Comparison of ENCODE assay signal across 24 cellular contexts in the genomic region with DNA sequence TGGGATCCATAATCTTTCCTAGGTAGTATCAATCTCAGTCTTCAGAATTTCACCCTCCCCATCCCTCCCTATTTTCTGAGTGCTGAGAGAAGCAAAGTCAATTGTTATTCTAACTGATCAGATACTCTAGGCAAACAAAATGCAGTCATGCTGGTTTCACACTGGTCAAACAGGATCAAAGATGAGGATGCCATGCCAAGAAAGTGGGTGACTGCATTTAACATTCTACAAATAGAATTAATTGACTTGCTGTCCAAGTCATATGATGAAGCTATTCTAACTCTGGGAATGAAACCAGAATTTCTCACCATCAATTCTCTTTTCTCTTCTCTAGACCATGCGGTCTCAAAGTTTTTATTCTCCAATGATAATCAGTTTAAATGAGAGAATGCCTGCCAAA.
DNase-seq lines count a peak whose midpoint lies in the region; FAIRE-seq and TF ChIP-seq lines count a peak whose summit lies in the region.
"Had no signal": no experiment of that assay in that cellular context is flagged by ENCODE, and none has a peak within 500 bp of the region (broad histone marks: within the 10 kb centered on the region; RNA-seq: fewer than 3 reads in every experiment).

No MANE protein-coding gene starts in this region.

- no peak overlapping the region for H3K4me3 ChIP-seq in stomach
- H3K4me3 ChIP-seq in sigmoid colon: no peak overlapping the region
- H3K4me3 ChIP-seq: tibial artery had no signal

- no peak for TF ChIP-seq EP300 in stomach (IDR thresholded peaks at IDR 0.05)
- TF ChIP-seq EP300 in sigmoid colon (IDR thresholded peaks at IDR 0.05): no peak

- H3K9me3 ChIP-seq in stomach (no peaks in the 10 kb centered on the region), sigmoid colon (no peaks in the 10 kb centered on the region)
- H3K9me3 ChIP-seq: tibial artery had no signal

- H3K36me3 ChIP-seq in stomach: no peaks in the 10 kb centered on the region
- no peaks in the 10 kb centered on the region for H3K36me3 ChIP-seq in sigmoid colon
- H3K36me3 ChIP-seq: tibial artery had no signal

- 45 to 68% (median 57%) methylated on average over 1 of the region's 1 CpG for WGBS in stomach, 5 donors
- WGBS in sigmoid colon, 2 donors: 73 to 92% methylated on average over 1 of the region's 1 CpG

- TF ChIP-seq CTCF in stomach (IDR thresholded peaks at IDR 0.05): no peak
- no peak for TF ChIP-seq CTCF in sigmoid colon (IDR thresholded peaks at IDR 0.05)

- in situ Hi-C loops in ACHN (cut with HindIII; ENCODE audit: low pct_ligation_motif_present, low pct_unique_long_range_greater_than_20kb, low sequenced_read_pairs): no loop called here

- H3K27me3 ChIP-seq in stomach (no peaks in the 10 kb centered on the region), sigmoid colon (no peaks in the 10 kb centered on the region)
- H3K27me3 ChIP-seq: dorsolateral prefrontal cortex, tibial artery had no signal

- peak; percentile 27 for FAIRE-seq in islet of Langerhans (lab: Jason Lieb, UNC)
- FAIRE-seq: H1, RCC 7860 had no signal

- H3K27ac ChIP-seq in stomach: no peak overlapping the region
- H3K27ac ChIP-seq in sigmoid colon: no peak overlapping the region
- H3K27ac ChIP-seq: epithelial cell of prostate, tibial artery had no signal

- intact Hi-C loops in stomach (cut with DNase I; ENCODE audit: low total_unique reads) (no loop called here), sigmoid colon (cut with DNase I) (no loop called here)

- DNase-seq in NCI-H446 (lab: John Stamatoyannopoulos, UW) (peak; percentile 82 to 90), astrocyte of the hippocampus (ENCODE audit: low read depth, low spot score) (peak; percentile 79), stomach (peak; percentile 30), DMS153 (lab: John Stamatoyannopoulos, UW) (no peak), sigmoid colon (no peak), ACHN (no peak)
- DNase-seq: activated CD4-positive, alpha-beta T cell treated with anti-CD3 and anti-CD28 coated beads, Interleukin-2, amount 50 U/mL, for 1 hour; activated naive CD4-positive, alpha-beta T cell treated with anti-CD3 and anti-CD28 coated beads, Interleukin-2, amount 50 U/mL, for 16 hours; CD4-positive, alpha-beta T cell; central memory CD4-positive, alpha-beta T cell; DMS 273 treated with DMSO at 0.1 percent for 48 hours; dorsolateral prefrontal cortex; GDM1; naive B cell; NCI-H1105 treated with DMSO at 0.1 percent for 48 hours; NCI-H510A treated with DMSO at 0.1 percent for 48 hours; right cardiac atrium; stimulated activated CD4-positive, alpha-beta T cell treated with anti-CD3 and anti-CD28 coated beads, Interleukin-4, amount 100 ng/mL, for 4 hours; stimulated activated naive CD4-positive, alpha-beta T cell; tibial artery had no signal

- TF ChIP-seq POLR2A in stomach (IDR thresholded peaks at IDR 0.05): no peak
- TF ChIP-seq POLR2A in sigmoid colon (IDR thresholded peaks at IDR 0.05): no peak

- H3K4me1 ChIP-seq in stomach: no peaks in the 10 kb centered on the region
- no peaks in the 10 kb centered on the region for H3K4me1 ChIP-seq in sigmoid colon
- H3K4me1 ChIP-seq: tibial artery had no signal

Comparison
In these comparisons a context has a peak if more than half of its experiments do, and no peak if none do; other contexts are left out.
1. DNase-seq: peak in NCI-H446 (2 of 2), astrocyte of the hippocampus (single experiment) and stomach (single experiment); none in DMS153 (single experiment), sigmoid colon (single experiment) and ACHN (single experiment).